ENCODE assay signal across 11 cellular contexts in the genomic region with DNA sequence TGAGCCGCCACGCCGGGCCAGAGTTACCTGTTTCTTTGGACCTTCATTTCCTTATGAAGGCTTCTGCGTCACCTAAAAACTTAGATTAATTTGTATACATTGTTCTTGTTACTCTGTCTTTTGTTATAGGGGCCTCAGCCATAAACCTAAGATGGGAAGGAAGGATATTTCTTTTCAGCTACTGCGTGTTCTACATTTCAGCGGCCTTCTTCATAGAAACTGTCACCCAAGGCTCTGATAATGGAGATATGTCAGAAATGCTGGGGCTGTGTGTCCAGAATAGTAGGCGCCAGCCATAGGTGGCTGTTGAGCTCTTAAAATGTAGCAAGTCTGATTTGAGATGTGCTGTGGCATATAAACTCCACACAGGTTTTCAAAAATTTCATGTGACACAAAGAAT.
"Had no signal": no experiment of that assay in that cellular context is flagged by ENCODE, and none has a peak within 500 bp of the region (broad histone marks: within the 10 kb centered on the region; RNA-seq: fewer than 3 reads in every experiment).

No MANE protein-coding gene starts in this region.

- H3K36me3 Mint-ChIP-seq: neural progenitor cell had no signal

- H3K36me3 ChIP-seq: neural progenitor cell, ovary had no signal

- H3K27me3 Mint-ChIP-seq: activated naive CD4-positive, alpha-beta T cell treated with anti-CD3 and anti-CD28 coated beads, Interleukin-2, amount 50 U/mL, for 24 hours; stimulated activated naive B cell treated with anti-CD40 and anti-IgM and Interleukin-4, amounts not matched to agents 10 μg/mL and 1 μg/mL and 100 μg/mL, for 72 hours had no signal

- H3K27ac Mint-ChIP-seq: neural progenitor cell; stimulated activated naive B cell treated with anti-CD40 and anti-IgM and Interleukin-4, amounts not matched to agents 10 μg/mL and 1 μg/mL and 100 μg/mL, for 72 hours had no signal

- H3K9me3 ChIP-seq: body of pancreas, ovary, suprapubic skin had no signal

- H3K4me3 Mint-ChIP-seq: activated naive CD4-positive, alpha-beta T cell treated with anti-CD3 and anti-CD28 coated beads, Interleukin-2, amount 50 U/mL, for 24 hours; neural progenitor cell; stimulated activated naive B cell treated with anti-CD40 and anti-IgM and Interleukin-4, amounts not matched to agents 10 μg/mL and 1 μg/mL and 100 μg/mL, for 72 hours had no signal

- H3K9me3 Mint-ChIP-seq: activated naive CD4-positive, alpha-beta T cell treated with anti-CD3 and anti-CD28 coated beads, Interleukin-2, amount 50 U/mL, for 24 hours; neural progenitor cell; stimulated activated naive B cell treated with anti-CD40 and anti-IgM and Interleukin-4, amounts not matched to agents 10 μg/mL and 1 μg/mL and 100 μg/mL, for 72 hours had no signal

- H3K27me3 ChIP-seq: body of pancreas, neural progenitor cell, ovary, suprapubic skin had no signal

- DNase-seq: activated T-cell treated with anti-CD3 and anti-CD28 coated beads, Interleukin-2, amount 50 U/mL, for 1 hour; body of pancreas; cerebellar nuclear complex; foreskin melanocyte; ovary; stimulated activated naive B cell treated with anti-CD40 and anti-IgM and Interleukin-4, amounts not matched to agents 10 μg/mL and 1 μg/mL and 100 μg/mL, for 72 hours had no signal

- H3K27ac ChIP-seq: body of pancreas, neural progenitor cell, ovary, skin epidermis, suprapubic skin had no signal

- H3K4me3 ChIP-seq: body of pancreas, neural progenitor cell, ovary, skin epidermis, suprapubic skin had no signal

- ATAC-seq: activated CD4-positive, CD25-positive, alpha-beta regulatory T cell treated with anti-CD3 and anti-CD28 coated beads, Interleukin-2, amount 50 U/mL, for 24 hours; body of pancreas; stimulated activated naive B cell treated with anti-CD40 and anti-IgM and Interleukin-4, amounts not matched to agents 10 μg/mL and 1 μg/mL and 100 μg/mL, for 72 hours had no signal
